ENCODE assay signal across 38 cellular contexts in genomic region chr7:24029068-24029467, GRCh38.
"Had no signal": no experiment of that assay in that cellular context is flagged by ENCODE, and none has a peak within 500 bp of the region (broad histone marks: within the 10 kb centered on the region; RNA-seq: fewer than 3 reads in every experiment).

No MANE protein-coding gene starts in this region.

- H3K4me1 Mint-ChIP-seq: activated B cell treated with CpG ODN at 0.5 μM for 24 hours; activated CD4-positive, alpha-beta T cell treated with anti-CD3 and anti-CD28 coated beads, Interleukin-2, amount 10 ng/mL, durations not matched to agents 7 days and 5 days; activated naive CD8-positive, alpha-beta T cell treated with anti-CD3 and anti-CD28 coated beads for 36 hours; activated T-helper 17 cell treated with anti-CD3 and anti-CD28 coated beads, Interleukin-2, amount 50 U/mL, for 72 hours; central memory CD8-positive, alpha-beta T cell had no signal

- FAIRE-seq: astrocyte, TTC549 had no signal

- H3K9me3 ChIP-seq: adrenal gland, body of pancreas, breast epithelium had no signal

- ATAC-seq: activated CD8-positive, alpha-beta T cell treated with anti-CD3 and anti-CD28 coated beads for 36 hours; activated naive CD4-positive, alpha-beta T cell treated with anti-CD3 and anti-CD28 coated beads, Interleukin-2, amount 50 U/mL, for 72 hours; activated T-cell treated with anti-CD3 and anti-CD28 coated beads, Interleukin-2, amount 50 U/mL, for 4 hours; activated T-cell treated with anti-CD3 and anti-CD28 coated beads, Interleukin-2, amount 50 U/mL, for 72 hours; activated T-helper 17 cell treated with anti-CD3 and anti-CD28 coated beads, Interleukin-2, amount 50 U/mL, for 72 hours; body of pancreas had no signal

- H3K27me3 Mint-ChIP-seq: activated B cell treated with CpG ODN at 0.5 μM for 24 hours; activated CD4-positive, alpha-beta T cell treated with anti-CD3 and anti-CD28 coated beads, Interleukin-2, amount 10 ng/mL, durations not matched to agents 7 days and 5 days; activated T-helper 17 cell treated with anti-CD3 and anti-CD28 coated beads, Interleukin-2, amount 50 U/mL, for 72 hours had no signal

- H3K27me3 ChIP-seq: adrenal gland, body of pancreas, brain microvascular endothelial cell, breast epithelium, cardiac muscle cell had no signal

- H3K27ac ChIP-seq: adrenal gland, body of pancreas, brain microvascular endothelial cell, breast epithelium, cardiac muscle cell, VCaP had no signal

- H3K36me3 ChIP-seq: adrenal gland, brain microvascular endothelial cell, breast epithelium, cardiac muscle cell had no signal

- H3K4me3 ChIP-seq: adrenal gland, body of pancreas, breast epithelium, cardiac muscle cell had no signal

- H3K4me1 ChIP-seq: adrenal gland, body of pancreas, breast epithelium had no signal

- H3K27ac Mint-ChIP-seq: activated B cell treated with CpG ODN at 0.5 μM for 24 hours; activated CD4-positive, alpha-beta memory T cell treated with anti-CD3 and anti-CD28 coated beads for 36 hours; activated CD4-positive, alpha-beta T cell treated with anti-CD3 and anti-CD28 coated beads, Interleukin-2, amount 10 ng/mL, durations not matched to agents 7 days and 5 days; activated CD8-positive, alpha-beta T cell treated with anti-CD3 and anti-CD28 coated beads for 36 hours; activated naive CD4-positive, alpha-beta T cell treated with anti-CD3 and anti-CD28 coated beads for 36 hours; activated naive CD4-positive, alpha-beta T cell treated with anti-CD3 and anti-CD28 coated beads, Interleukin-2, amount 50 U/mL, for 72 hours; activated naive CD8-positive, alpha-beta T cell treated with anti-CD3 and anti-CD28 coated beads for 36 hours; activated T-cell treated with anti-CD3 and anti-CD28 coated beads, Interleukin-2, amount 50 U/mL, for 72 hours; activated T-helper 1 cell treated with anti-CD3 and anti-CD28 coated beads, Interleukin-12 subunit alpha, Interleukin-12 subunit beta, Interleukin-2, Interleukin-4 antibody, amounts not matched to agents 30 ng/mL and 10 ng/mL and 1 ng/mL, durations not matched to agents 14 hours and 24 hours and 36 hours; activated T-helper 17 cell treated with anti-CD3 and anti-CD28 coated beads, Interleukin-2, amount 50 U/mL, for 72 hours; T-helper 1 cell treated with Interleukin-12 subunit alpha and Interleukin-12 subunit beta and Interleukin-4 antibody, amounts not matched to agents 30 μg/mL and 1 μg/mL, for 36 hours; T-helper 2 cell treated with Interferon-gamma antibody and Interleukin-4, amounts not matched to agents 5 μg/mL and 100 μg/mL, for 36 hours had no signal

- H3K4me3 Mint-ChIP-seq: activated B cell treated with CpG ODN at 0.5 μM for 24 hours; activated CD4-positive, alpha-beta memory T cell treated with anti-CD3 and anti-CD28 coated beads for 36 hours; activated CD4-positive, alpha-beta T cell treated with anti-CD3 and anti-CD28 coated beads, Interleukin-2, amount 10 ng/mL, durations not matched to agents 7 days and 5 days; activated CD8-positive, alpha-beta T cell treated with anti-CD3 and anti-CD28 coated beads for 36 hours; activated naive CD4-positive, alpha-beta T cell treated with anti-CD3 and anti-CD28 coated beads for 36 hours; activated naive CD8-positive, alpha-beta T cell treated with anti-CD3 and anti-CD28 coated beads for 36 hours; activated T-cell treated with anti-CD3 and anti-CD28 coated beads, Interleukin-2, amount 50 U/mL, for 4 hours; activated T-cell treated with anti-CD3 and anti-CD28 coated beads, Interleukin-2, amount 50 U/mL, for 72 hours; activated T-helper 1 cell treated with anti-CD3 and anti-CD28 coated beads, Interleukin-12 subunit alpha, Interleukin-12 subunit beta, Interleukin-2, Interleukin-4 antibody, amounts not matched to agents 30 ng/mL and 10 ng/mL and 1 ng/mL, durations not matched to agents 14 hours and 24 hours and 36 hours; activated T-helper 17 cell treated with anti-CD3 and anti-CD28 coated beads, Interleukin-2, amount 50 U/mL, for 72 hours; central memory CD8-positive, alpha-beta T cell; T-helper 1 cell treated with Interleukin-12 subunit alpha and Interleukin-12 subunit beta and Interleukin-4 antibody, amounts not matched to agents 30 μg/mL and 1 μg/mL, for 36 hours; T-helper 2 cell treated with Interferon-gamma antibody and Interleukin-4, amounts not matched to agents 5 μg/mL and 100 μg/mL, for 36 hours had no signal

- H3K9me3 Mint-ChIP-seq: activated CD4-positive, alpha-beta memory T cell treated with anti-CD3 and anti-CD28 coated beads for 36 hours; activated CD4-positive, alpha-beta T cell treated with anti-CD3 and anti-CD28 coated beads, Interleukin-2, amount 10 ng/mL, durations not matched to agents 7 days and 5 days; activated CD8-positive, alpha-beta T cell treated with anti-CD3 and anti-CD28 coated beads for 36 hours; activated naive CD4-positive, alpha-beta T cell treated with anti-CD3 and anti-CD28 coated beads for 36 hours; activated naive CD4-positive, alpha-beta T cell treated with anti-CD3 and anti-CD28 coated beads, Interleukin-2, amount 50 U/mL, for 72 hours; activated naive CD8-positive, alpha-beta T cell treated with anti-CD3 and anti-CD28 coated beads for 36 hours; activated T-cell treated with anti-CD3 and anti-CD28 coated beads, Interleukin-2, amount 50 U/mL, for 4 hours; activated T-cell treated with anti-CD3 and anti-CD28 coated beads, Interleukin-2, amount 50 U/mL, for 72 hours; activated T-helper 1 cell treated with anti-CD3 and anti-CD28 coated beads, Interleukin-12 subunit alpha, Interleukin-12 subunit beta, Interleukin-2, Interleukin-4 antibody, amounts not matched to agents 30 ng/mL and 10 ng/mL and 1 ng/mL, durations not matched to agents 14 hours and 24 hours and 36 hours; activated T-helper 17 cell treated with anti-CD3 and anti-CD28 coated beads, Interleukin-2, amount 50 U/mL, for 72 hours; central memory CD8-positive, alpha-beta T cell; T-helper 1 cell treated with Interleukin-12 subunit alpha and Interleukin-12 subunit beta and Interleukin-4 antibody, amounts not matched to agents 30 μg/mL and 1 μg/mL, for 36 hours; T-helper 2 cell treated with Interferon-gamma antibody and Interleukin-4, amounts not matched to agents 5 μg/mL and 100 μg/mL, for 36 hours had no signal

- DNase-seq: activated B cell treated with CpG ODN at 0.5 μM for 24 hours; activated CD4-positive, alpha-beta memory T cell treated with anti-CD3 and anti-CD28 coated beads for 36 hours; activated CD4-positive, alpha-beta T cell treated with anti-CD3 and anti-CD28 coated beads for 4 hours; activated CD4-positive, alpha-beta T cell treated with anti-CD3 and anti-CD28 coated beads, Interleukin-2, amount 10 ng/mL, durations not matched to agents 7 days and 5 days; activated CD4-positive, CD25-positive, alpha-beta regulatory T cell treated with anti-CD3 and anti-CD28 coated beads, Interleukin-2, amount 50 U/mL, for 72 hours; activated CD8-positive, alpha-beta memory T cell treated with anti-CD3 and anti-CD28 coated beads, Interleukin-2, amount 50 U/mL, for 4 hours; activated CD8-positive, alpha-beta T cell treated with anti-CD3 and anti-CD28 coated beads for 36 hours; activated effector memory CD4-positive, alpha-beta T cell treated with anti-CD3 and anti-CD28 coated beads, Interleukin-2, amount 50 U/mL, for 16 hours; activated gamma-delta T cell treated with Interleukin-2 at 50 U/mL for 16 hours; activated naive CD4-positive, alpha-beta T cell; activated naive CD4-positive, alpha-beta T cell treated with anti-CD3 and anti-CD28 coated beads for 36 hours; activated naive CD4-positive, alpha-beta T cell treated with anti-CD3 and anti-CD28 coated beads, Interleukin-2, amount 50 U/mL, for 16 hours; activated naive CD8-positive, alpha-beta T cell treated with anti-CD3 and anti-CD28 coated beads for 36 hours; activated T-cell treated with anti-CD3 and anti-CD28 coated beads for 4 hours; activated T-cell treated with anti-CD3 and anti-CD28 coated beads, Interleukin-2, amount 50 U/mL, for 1 hour; activated T-cell treated with anti-CD3 and anti-CD28 coated beads, Interleukin-2, amount 50 U/mL, for 4 hours; activated T-cell treated with anti-CD3 and anti-CD28 coated beads, Interleukin-2, amount 50 U/mL, for 72 hours; adrenal gland; amniotic stem cell; aorta; body of pancreas; brain microvascular endothelial cell; caudate nucleus; cerebellar nuclear complex; T-helper 1 cell; T-helper 2 cell; T-helper 9 cell had no signal

- H3K36me3 Mint-ChIP-seq: activated CD4-positive, alpha-beta memory T cell treated with anti-CD3 and anti-CD28 coated beads for 36 hours; activated naive CD4-positive, alpha-beta T cell treated with anti-CD3 and anti-CD28 coated beads, Interleukin-2, amount 50 U/mL, for 72 hours; activated naive CD8-positive, alpha-beta T cell treated with anti-CD3 and anti-CD28 coated beads for 36 hours had no signal
